9 cellular contexts compared by ENCODE assay signal in the genomic region with DNA sequence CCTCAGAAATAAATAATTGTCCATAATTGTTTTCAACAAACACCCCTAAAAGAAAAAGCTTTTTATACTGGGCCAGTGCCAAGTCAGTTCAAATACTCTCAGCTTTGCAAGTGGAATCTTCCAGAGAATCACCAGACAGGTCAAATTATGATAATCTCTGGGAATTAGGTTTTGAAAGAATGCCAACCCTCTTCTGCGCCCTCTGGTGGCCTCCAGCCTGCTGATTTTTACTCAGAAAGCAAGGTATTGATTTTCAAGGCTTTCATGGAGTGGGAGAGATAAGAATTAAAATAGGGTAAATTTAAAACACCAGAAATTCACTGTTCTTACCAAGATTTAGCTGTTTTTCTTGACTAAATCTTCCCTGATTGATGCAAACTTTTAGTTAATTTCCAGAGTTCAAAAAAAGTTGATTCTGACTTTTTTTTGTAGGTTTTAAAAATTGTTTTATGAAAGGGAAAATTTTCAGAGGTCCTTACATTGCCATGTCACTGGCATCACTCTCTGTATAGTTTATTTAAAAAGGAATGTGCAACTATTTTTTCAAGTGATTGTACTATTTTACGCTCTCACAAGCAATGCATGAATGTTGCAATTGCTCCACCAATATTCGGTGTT.
A peak's percentile ranks its signal among the peaks of the same experiment; 100 is the strongest.
DNase-seq lines count a peak whose midpoint lies in the region; ATAC-seq and TF ChIP-seq lines count a peak whose summit lies in the region.
"Had no signal": no experiment of that assay in that cellular context is flagged by ENCODE, and none has a peak within 500 bp of the region (broad histone marks: within the 10 kb centered on the region; RNA-seq: fewer than 3 reads in every experiment).

No MANE protein-coding gene starts in this region.

- H3K9me3 ChIP-seq in heart right ventricle (peaks cover 0 to 56% (median 23%) of the 10 kb centered on the region in 11 donors), testis (no peaks in the 10 kb centered on the region)

- TF ChIP-seq CTCF in heart right ventricle (IDR thresholded peaks at IDR 0.05) (peak in 7 of 9 donors; percentile 18 to 55 (median 44)), testis (IDR thresholded peaks at IDR 0.05) (peak; percentile 9 to 39 (median 21)), dorsolateral prefrontal cortex (IDR thresholded peaks at IDR 0.05 in 54 of 56, conservative IDR thresholded peaks at IDR 0.05 in 2 of 56; ENCODE audit: low read depth in 1 of 56, partially characterized antibody in 56 of 56) (peak in 24 of 56 donors; percentile 12 to 45 (median 24))

- H3K4me3 ChIP-seq in heart right ventricle (no peak overlapping the region), testis (no peak overlapping the region), dorsolateral prefrontal cortex (no peak overlapping the region)

- no peak for ATAC-seq in heart right ventricle
- ATAC-seq in Right ventricle myocardium superior (ENCODE audit: poor library complexity) = no peak
- ATAC-seq in GM21381 (IDR thresholded peaks at IDR 0.05; ENCODE audit: unreplicated experiment) = no peak

- no peaks in the 10 kb centered on the region for H3K4me1 ChIP-seq in heart right ventricle
- H3K4me1 ChIP-seq in testis = no peaks in the 10 kb centered on the region

- H3K27me3 ChIP-seq in heart right ventricle (peaks cover 0 to 28% (median 0%) of the 10 kb centered on the region in 7 donors), testis (no peaks in the 10 kb centered on the region), dorsolateral prefrontal cortex (peaks cover 0 to 7% (median 0%) of the 10 kb centered on the region in 45 donors)

- intact Hi-C loops in heart right ventricle (cut with DNase I) (no loop called here), Right ventricle myocardium superior (cut with DNase I) (no loop called here), testis (cut with DNase I; ENCODE audit: low total_unique reads) (no loop called here), dorsolateral prefrontal cortex (cut with DNase I) (no loop called here)

- 77 to 80% methylated on average over 3 of the region's 3 CpGs for WGBS in heart right ventricle, 2 donors
- WGBS in testis, 2 donors = 78 to 82% methylated on average over 3 of the region's 3 CpGs

- no peaks in the 10 kb centered on the region for H3K36me3 ChIP-seq in heart right ventricle
- H3K36me3 ChIP-seq in testis (ENCODE audit: low read depth, missing control alignments) = no peaks in the 10 kb centered on the region

- H3K27ac ChIP-seq in heart right ventricle (no peak overlapping the region), testis (no peak overlapping the region), dorsolateral prefrontal cortex (no peak overlapping the region)

- DNase-seq in heart right ventricle = no peak
- DNase-seq in Right ventricle myocardium superior = no peak
- peak; percentile 51 for DNase-seq in NCI-H1694 (lab: John Stamatoyannopoulos, UW)
- DNase-seq in dermis blood vessel endothelial cell = peak; percentile 62
- DNase-seq in testis = peak; percentile 24
- no peak for DNase-seq in globus pallidus (ENCODE audit: low spot score)
- no peak for DNase-seq in dorsolateral prefrontal cortex
- DNase-seq: activated naive CD4-positive, alpha-beta T cell had no signal

- TF ChIP-seq POLR2A in testis (IDR thresholded peaks at IDR 0.05) = no peak

Comparison
In these comparisons a context has a peak if more than half of its experiments do, and no peak if none do; other contexts are left out.
1. DNase-seq: peak in NCI-H1694 (single experiment), dermis blood vessel endothelial cell (single experiment) and testis (single experiment); none in heart right ventricle (0 of 2), Right ventricle myocardium superior (single experiment), globus pallidus (single experiment) and dorsolateral prefrontal cortex (0 of 10).